ENCODE assay signal across 8 cellular contexts in the genomic region with DNA sequence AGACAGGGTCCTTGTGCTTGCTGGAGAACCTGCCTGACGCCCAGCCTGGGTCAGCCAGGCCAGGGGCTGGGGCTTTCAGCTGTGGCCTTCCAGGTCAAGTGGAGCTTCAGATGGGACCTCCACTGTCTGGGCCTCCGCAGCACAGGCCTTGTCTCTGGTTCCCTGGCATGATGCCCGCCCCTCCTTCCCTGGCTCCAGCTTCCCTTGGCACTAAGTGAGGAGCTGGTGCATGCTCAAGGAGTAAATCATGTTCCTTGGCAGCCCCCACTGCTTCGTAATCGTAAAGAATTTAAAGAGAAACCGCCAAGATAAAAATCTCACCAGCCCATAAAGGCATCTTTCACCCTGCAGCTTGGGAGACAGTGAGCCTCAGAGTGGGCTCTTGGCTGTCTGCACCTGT. TPM values are rescaled to one million over a fixed set of nuclear protein-coding genes. Genes with fewer than 3 reads are reported as not detected.
DNase-seq lines count a peak whose midpoint lies in the region; ATAC-seq and TF ChIP-seq lines count a peak whose summit lies in the region.

No MANE protein-coding gene starts in this region.

- H3K27ac Mint-ChIP-seq in neural progenitor cell, result peak overlapping the region; percentile 17

- TF ChIP-seq POLR2A in erythroblast (IDR thresholded peaks at IDR 0.05; ENCODE audit: low read length), result no peak

- no peaks in the 10 kb centered on the region for H3K9me3 ChIP-seq in neural progenitor cell (ENCODE audit: low read depth)
- no peaks in the 10 kb centered on the region for H3K9me3 ChIP-seq in HAP-1

- ATAC-seq in activated T-cell treated with anti-CD3 and anti-CD28 coated beads, Interleukin-2, amount 50 U/mL, for 4 hours, result no peak

- H4K20me1 ChIP-seq in neural progenitor cell (ENCODE audit: low read depth), result peaks cover 97% of the 10 kb centered on the region

- H3K36me3 ChIP-seq in neural progenitor cell, result no peaks in the 10 kb centered on the region
- no peaks in the 10 kb centered on the region; the same call in 1 of the 2 replicates for H3K36me3 ChIP-seq in HAP-1 (replicated peaks)

- no peak overlapping the region for H2AFZ ChIP-seq in neural progenitor cell (replicated peaks)

- no peak for TF ChIP-seq CTCF in neural progenitor cell (IDR thresholded peaks at IDR 0.05)

- H3K27ac ChIP-seq in epithelial cell of prostate, result peak overlapping the region; percentile 94
- no peak overlapping the region for H3K27ac ChIP-seq in neural progenitor cell

- H3K36me3 Mint-ChIP-seq in neural progenitor cell, result peaks cover 2% of the 10 kb centered on the region
- no peaks in the 10 kb centered on the region for H3K36me3 Mint-ChIP-seq in activated T-cell treated with anti-CD3 and anti-CD28 coated beads, Interleukin-2, amount 50 U/mL, for 4 hours (ENCODE audit: insufficient read depth)

- no peaks in the 10 kb centered on the region for H3K9me3 Mint-ChIP-seq in neural progenitor cell
- no peaks in the 10 kb centered on the region for H3K9me3 Mint-ChIP-seq in activated T-cell treated with anti-CD3 and anti-CD28 coated beads, Interleukin-2, amount 50 U/mL, for 4 hours

- H3K4me3 Mint-ChIP-seq in neural progenitor cell, result no peak overlapping the region
- H3K4me3 Mint-ChIP-seq in activated T-cell treated with anti-CD3 and anti-CD28 coated beads, Interleukin-2, amount 50 U/mL, for 4 hours, result no peak overlapping the region

- no peaks in the 10 kb centered on the region for H3K27me3 ChIP-seq in neural progenitor cell
- no peaks in the 10 kb centered on the region for H3K27me3 ChIP-seq in HAP-1 (ENCODE audit: low read depth)

- no peak overlapping the region for H3K4me2 ChIP-seq in neural progenitor cell

- in situ Hi-C loops in HAP-1 (cut with MboI; ENCODE audit: low sequenced_read_pairs), result no loop called here

- H3K4me1 ChIP-seq in neural progenitor cell, result peaks cover 60% of the 10 kb centered on the region
- H3K4me1 ChIP-seq in HAP-1, result peaks cover 9% of the 10 kb centered on the region; the same call in 1 of the 2 replicates

- DNase-seq in 8988T (peak; percentile 93), LoVo (ENCODE audit: low spot score) (peak; percentile 49), epithelial cell of prostate (ENCODE audit: low read depth, low spot score) (peak; percentile 73), neural progenitor cell (ENCODE audit: low spot score) (no peak), NCI-H1694 (lab: John Stamatoyannopoulos, UW) (no peak), HAP-1 (ENCODE audit: low spot score in 2 of 2) (no peak), erythroblast (lab: John Stamatoyannopoulos, UW) (no peak)
- DNase-seq in activated T-cell treated with anti-CD3 and anti-CD28 coated beads, Interleukin-2, amount 50 U/mL, for 4 hours, result no peak

- H3F3A ChIP-seq in neural progenitor cell (ENCODE audit: low read depth), result peaks cover 22% of the 10 kb centered on the region

- H3K9ac ChIP-seq in neural progenitor cell, result no peak overlapping the region

- H3K79me2 ChIP-seq in neural progenitor cell (ENCODE audit: low read depth), result peaks cover 15% of the 10 kb centered on the region

- H3K4me1 Mint-ChIP-seq in neural progenitor cell, result peaks cover 63% of the 10 kb centered on the region
- no peaks in the 10 kb centered on the region for H3K4me1 Mint-ChIP-seq in activated T-cell treated with anti-CD3 and anti-CD28 coated beads, Interleukin-2, amount 50 U/mL, for 4 hours (ENCODE audit: low read depth)

- H3K4me3 ChIP-seq in neural progenitor cell (no peak overlapping the region), HAP-1 (no peak overlapping the region)

- H3K27me3 Mint-ChIP-seq in neural progenitor cell (ENCODE audit: insufficient read depth, low read depth), result peaks cover 10% of the 10 kb centered on the region
- peaks cover 2% of the 10 kb centered on the region for H3K27me3 Mint-ChIP-seq in activated T-cell treated with anti-CD3 and anti-CD28 coated beads, Interleukin-2, amount 50 U/mL, for 4 hours (ENCODE audit: low read depth)

RNA-seq across cellular contexts. Expression of a gene that starts 8.9 kb away (rescaled TPM):
- total RNA-seq in neural progenitor cell (ENCODE audit: low replicate concordance), result 14.5 and 42.5 TPM in 2 replicates
- under 1 TPM; 0.19 to 0.24 (median 0.23) TPM for total RNA-seq in activated T-cell treated with anti-CD3 and anti-CD28 coated beads, Interleukin-2, amount 50 U/mL, for 4 hours

RNA-seq across cellular contexts. Expression of a gene that starts 27.4 kb away (rescaled TPM):
- total RNA-seq in neural progenitor cell (ENCODE audit: low replicate concordance), result 0.03 TPM in 1 of 2 replicates, not detected in the other
- total RNA-seq in activated T-cell treated with anti-CD3 and anti-CD28 coated beads, Interleukin-2, amount 50 U/mL, for 4 hours, result not detected

RNA-seq across cellular contexts. Expression of a gene that starts 41.0 kb away (rescaled TPM):
- 0.17 and 0.77 TPM in 2 replicates for total RNA-seq in neural progenitor cell (ENCODE audit: low replicate concordance)
- total RNA-seq in activated T-cell treated with anti-CD3 and anti-CD28 coated beads, Interleukin-2, amount 50 U/mL, for 4 hours, result under 1 TPM in 2 of 3 donors, not detected in 1; 0.08 to 0.52 TPM

Comparison
In these comparisons a context has a peak if more than half of its experiments do, and no peak if none do; other contexts are left out.
1. DNase-seq: peak in 8988T (single experiment), LoVo (single experiment) and epithelial cell of prostate (single experiment); none in neural progenitor cell (single experiment), NCI-H1694 (single experiment), HAP-1 (0 of 2), erythroblast (0 of 2) and activated T-cell treated with anti-CD3 and anti-CD28 coated beads, Interleukin-2, amount 50 U/mL, for 4 hours (single experiment).
2. RNA of a gene that starts 8.9 kb away (total RNA-seq): 14.5 to 42.5 TPM in neural progenitor cell; 0.19 to 0.24 TPM in activated T-cell treated with anti-CD3 and anti-CD28 coated beads, Interleukin-2, amount 50 U/mL, for 4 hours; every median in the first group is over 10 times any median in the second.